In genomic region chr22:23183107-23183698, GRCh38 we compare ENCODE assay signal across 8 cellular contexts. TPM values are rescaled to one million over a fixed set of nuclear protein-coding genes. Genes with fewer than 3 reads are reported as not detected.
DNase-seq lines count a peak whose midpoint lies in the region; FAIRE-seq and TF ChIP-seq lines count a peak whose summit lies in the region.

No MANE protein-coding gene starts in this region.

- no peaks in the 10 kb centered on the region for H3K36me3 ChIP-seq in ectodermal cell (ENCODE audit: control insufficient read depth, insufficient read depth, low read length)
- peaks cover 0 to 17% (median 0%) of the 10 kb centered on the region in 3 donors for H3K36me3 ChIP-seq in tibial nerve

- TF ChIP-seq EP300 in tibial nerve (IDR thresholded peaks at IDR 0.05), result peak in 1 of 2 donors; percentile 13

- H3K27ac ChIP-seq in ectodermal cell (ENCODE audit: insufficient read depth, low read depth, low read length, poor library complexity, severe bottlenecking), result peak overlapping the region; percentile 20
- peak overlapping the region; percentile 38 to 91 (median 60) for H3K27ac ChIP-seq in tibial nerve

- FAIRE-seq in RCC 7860 (lab: Jason Lieb, UNC), result no peak

- H3K27me3 ChIP-seq in ectodermal cell (ENCODE audit: control insufficient read depth, insufficient read depth, low read length, poor library complexity, severe bottlenecking) (peaks cover 10% of the 10 kb centered on the region), tibial nerve (no peaks in the 10 kb centered on the region)

- CTCF ChIA-PET in AG04449 (lab: Yijun Ruan, JAX), result interaction anchor here (0.9 to 27.6 kb wide), 6 partner anchors 9 to 202 kb away, joined by 3 to 953 read pairs (median 8); no protein-coding TSS in a partner anchor

- DNase-seq in AG04449 (ENCODE audit: low read depth, low spot score), result no peak
- DNase-seq in GM12864 (ENCODE audit: low read depth), result no peak
- DNase-seq in RCC 7860 (ENCODE audit: low spot score), result peak; percentile 49
- peak; percentile 89 for DNase-seq in medulla oblongata (ENCODE audit: extremely low spot score)
- DNase-seq in tibial nerve (ENCODE audit: low spot score in 2 of 2), result peak; percentile 52 to 63
- DNase-seq in SIG-M5 (lab: John Stamatoyannopoulos, UW), result no peak
- no peak for DNase-seq in HPDE6-E6E7 (ENCODE audit: extremely low spot score)

- TF ChIP-seq POLR2A in tibial nerve (IDR thresholded peaks at IDR 0.05), result no peak

- POLR2A ChIA-PET in AG04449 (lab: Yijun Ruan, JAX), result no interaction called here

- 7 to 8% methylated on average over 11 of the region's 11 CpGs for WGBS in ectodermal cell, 2 experiments
- WGBS in tibial nerve, 2 donors, result 10 to 13% methylated on average over 11 of the region's 11 CpGs

- H3K4me1 ChIP-seq in ectodermal cell (ENCODE audit: control insufficient read depth, insufficient read depth, low read length), result peaks cover 30% of the 10 kb centered on the region
- H3K4me1 ChIP-seq in tibial nerve, result peaks cover 0 to 89% (median 48%) of the 10 kb centered on the region in 4 donors

- H3K9me3 ChIP-seq in ectodermal cell (ENCODE audit: control insufficient read depth, low read length) (no peaks in the 10 kb centered on the region), tibial nerve (no peaks in the 10 kb centered on the region)

- peak overlapping the region; percentile 76 for H3K4me3 ChIP-seq in AG04449 (ENCODE audit: low read depth, low read length)
- peak overlapping the region; percentile 67 for H3K4me3 ChIP-seq in GM12864 (ENCODE audit: low read depth, low read length)
- H3K4me3 ChIP-seq in ectodermal cell (ENCODE audit: insufficient read depth, low read depth, low read length), result peak overlapping the region; percentile 75
- H3K4me3 ChIP-seq in tibial nerve, result peak overlapping the region; percentile 53 to 84 (median 62)

- TF ChIP-seq CTCF in AG04449 (IDR thresholded peaks at IDR 0.05; ENCODE audit: insufficient read depth, low read length, missing control alignments) (no peak), GM12864 (IDR thresholded peaks at IDR 0.05; ENCODE audit: low read depth, low read length, missing control alignments) (no peak), tibial nerve (IDR thresholded peaks at IDR 0.05) (no peak)

RNA-seq across cellular contexts. Expression of gene BCR, which starts 2.9 kb away (rescaled TPM):
- 76.7 TPM for polyA plus RNA-seq in ectodermal cell (2013, experiment 1 of 4)
- polyA plus RNA-seq in ectodermal cell (2013, experiment 2 of 4), result 71.1 TPM
- 48.2 TPM for polyA plus RNA-seq in ectodermal cell (2013, experiment 3 of 4)
- polyA plus RNA-seq in ectodermal cell (2013, experiment 4 of 4), result 48.1 TPM
- 100 to 1,000 TPM in 3 of 4 donors, 10 to 100 TPM in 1; 99.0 to 174 (median 120) TPM for total RNA-seq in tibial nerve

RNA-seq across cellular contexts. Expression of gene RAB36, which starts 37.9 kb away (rescaled TPM):
- 6.2 TPM for polyA plus RNA-seq in ectodermal cell (2013, experiment 1 of 4)
- polyA plus RNA-seq in ectodermal cell (2013, experiment 2 of 4), result 7.1 TPM
- 6.5 TPM for polyA plus RNA-seq in ectodermal cell (2013, experiment 3 of 4)
- 5.6 TPM for polyA plus RNA-seq in ectodermal cell (2013, experiment 4 of 4)
- total RNA-seq in tibial nerve, result 1 to 10 TPM; 4.9 to 7.5 (median 6.1) TPM

RNA-seq across cellular contexts. Expression of gene RSPH14, which starts 41.4 kb away (rescaled TPM):
- 1.5 TPM for polyA plus RNA-seq in ectodermal cell (2013, experiment 1 of 4)
- polyA plus RNA-seq in ectodermal cell (2013, experiment 2 of 4), result 2.0 TPM
- 1.7 TPM for polyA plus RNA-seq in ectodermal cell (2013, experiment 3 of 4)
- 1.1 TPM for polyA plus RNA-seq in ectodermal cell (2013, experiment 4 of 4)
- total RNA-seq in tibial nerve, result under 1 TPM in 1 of 4 donors, not detected in 3; 0.63 TPM

Comparison
In these comparisons a context has a peak if more than half of its experiments do, and no peak if none do; other contexts are left out.
1. DNase-seq: peak in RCC 7860 (single experiment), medulla oblongata (single experiment) and tibial nerve (2 of 2); none in AG04449 (single experiment), GM12864 (single experiment), SIG-M5 (single experiment) and HPDE6-E6E7 (single experiment).
2. Peak in every context shown above with its lines, with median percentiles within 50 percentile points of each other: H3K4me3 ChIP-seq.